33 cellular contexts compared by ENCODE assay signal in genomic region chr18:13014818-13015217, GRCh38.
"Had no signal": no experiment of that assay in that cellular context is flagged by ENCODE, and none has a peak within 500 bp of the region (broad histone marks: within the 10 kb centered on the region; RNA-seq: fewer than 3 reads in every experiment).

No MANE protein-coding gene starts in this region.

- H3K27ac ChIP-seq: adrenal gland, cardiac muscle cell, VCaP had no signal

- DNase-seq: activated B cell treated with CpG ODN at 0.5 μM for 24 hours; activated CD4-positive, alpha-beta memory T cell treated with anti-CD3 and anti-CD28 coated beads for 36 hours; activated CD4-positive, alpha-beta T cell treated with anti-CD3 and anti-CD28 coated beads for 4 hours; activated CD4-positive, alpha-beta T cell treated with anti-CD3 and anti-CD28 coated beads, Interleukin-2, amount 10 ng/mL, durations not matched to agents 24 days and 14 days; activated CD4-positive, alpha-beta T cell treated with anti-CD3 and anti-CD28 coated beads, Interleukin-2, amount 50 U/mL, for 1 hour; activated CD4-positive, alpha-beta T cell treated with anti-CD3 and anti-CD28 coated beads, Interleukin-2, amount 50 U/mL, for 4 hours; activated CD4-positive, CD25-positive, alpha-beta regulatory T cell treated with anti-CD3 and anti-CD28 coated beads, Interleukin-2, amount 50 U/mL, for 72 hours; activated CD8-positive, alpha-beta memory T cell treated with anti-CD3 and anti-CD28 coated beads, Interleukin-2, amount 50 U/mL, for 4 hours; activated CD8-positive, alpha-beta T cell treated with anti-CD3 and anti-CD28 coated beads for 36 hours; activated effector memory CD4-positive, alpha-beta T cell treated with anti-CD3 and anti-CD28 coated beads, Interleukin-2, amount 50 U/mL, for 16 hours; activated gamma-delta T cell treated with Interleukin-2 at 50 U/mL for 16 hours; activated naive CD4-positive, alpha-beta T cell; activated naive CD4-positive, alpha-beta T cell treated with anti-CD3 and anti-CD28 coated beads for 36 hours; activated naive CD4-positive, alpha-beta T cell treated with anti-CD3 and anti-CD28 coated beads, Interleukin-2, amount 50 U/mL, for 16 hours; activated T-cell treated with anti-CD3 and anti-CD28 coated beads for 4 hours; activated T-cell treated with anti-CD3 and anti-CD28 coated beads, Interleukin-2, amount 50 U/mL, for 1 hour; activated T-cell treated with anti-CD3 and anti-CD28 coated beads, Interleukin-2, amount 50 U/mL, for 4 hours; activated T-cell treated with anti-CD3 and anti-CD28 coated beads, Interleukin-2, amount 50 U/mL, for 72 hours; adrenal gland; amniotic stem cell; aorta; central memory CD4-positive, alpha-beta T cell; SW 1271; T-helper 1 cell; T-helper 2 cell; T-helper 9 cell had no signal

- FAIRE-seq: astrocyte, bronchial epithelial cell, TTC549 had no signal

- H3K4me3 ChIP-seq: adrenal gland, cardiac muscle cell had no signal

- H3K9me3 ChIP-seq: adrenal gland had no signal

- ATAC-seq: activated CD8-positive, alpha-beta T cell treated with anti-CD3 and anti-CD28 coated beads for 36 hours; activated naive CD4-positive, alpha-beta T cell treated with anti-CD3 and anti-CD28 coated beads, Interleukin-2, amount 50 U/mL, for 72 hours; activated T-cell treated with anti-CD3 and anti-CD28 coated beads, Interleukin-2, amount 50 U/mL, for 4 hours; activated T-cell treated with anti-CD3 and anti-CD28 coated beads, Interleukin-2, amount 50 U/mL, for 72 hours; activated T-helper 17 cell treated with anti-CD3 and anti-CD28 coated beads, Interleukin-2, amount 50 U/mL, for 72 hours had no signal

- H3K4me1 ChIP-seq: adrenal gland had no signal

- H3K27me3 ChIP-seq: adrenal gland, cardiac muscle cell had no signal
